Comparison of ENCODE assay signal across 9 cellular contexts in genomic region chr15:85473455-85473854, GRCh38.
DNase-seq lines count a peak whose midpoint lies in the region; ATAC-seq and TF ChIP-seq lines count a peak whose summit lies in the region.
"Had no signal": no experiment of that assay in that cellular context is flagged by ENCODE, and none has a peak within 500 bp of the region (broad histone marks: within the 10 kb centered on the region; RNA-seq: fewer than 3 reads in every experiment).

No MANE protein-coding gene starts in this region.

- no peaks in the 10 kb centered on the region for H3K36me3 ChIP-seq in breast epithelium

- H3K9me3 Mint-ChIP-seq in activated CD8-positive, alpha-beta memory T cell treated with anti-CD3 and anti-CD28 coated beads, Interleukin-2, amount 10 ng/mL, durations not matched to agents 7 days and 5 days (ENCODE audit: low read depth), result no peaks in the 10 kb centered on the region

- H3K4me3 ChIP-seq in breast epithelium, result no peak overlapping the region

- no peak overlapping the region for H3K27ac ChIP-seq in breast epithelium

- peaks cover 2% of the 10 kb centered on the region for H3K36me3 Mint-ChIP-seq in activated CD8-positive, alpha-beta memory T cell treated with anti-CD3 and anti-CD28 coated beads, Interleukin-2, amount 10 ng/mL, durations not matched to agents 7 days and 5 days

- no peak overlapping the region for H3K4me3 Mint-ChIP-seq in activated CD8-positive, alpha-beta memory T cell treated with anti-CD3 and anti-CD28 coated beads, Interleukin-2, amount 10 ng/mL, durations not matched to agents 7 days and 5 days

- no peak for DNase-seq in activated CD8-positive, alpha-beta memory T cell treated with anti-CD3 and anti-CD28 coated beads, Interleukin-2, amount 10 ng/mL, durations not matched to agents 7 days and 5 days
- no peak for DNase-seq in activated CD8-positive, alpha-beta memory T cell treated with anti-CD3 and anti-CD28 coated beads for 24 hours
- DNase-seq in NCI-H1694 (lab: John Stamatoyannopoulos, UW) (peak; percentile 24), brain pericyte (ENCODE audit: low read depth, low spot score) (peak; percentile 24), smooth muscle cell of the brain vasculature (ENCODE audit: low read depth, low spot score) (peak; percentile 35), SHP77 treated with DMSO at 0.1 percent for 48 hours (lab: John Stamatoyannopoulos, UW) (no peak), RPMI8226 (no peak), breast epithelium (ENCODE audit: low spot score in 2 of 2) (no peak)
- DNase-seq: activated CD4-positive, alpha-beta T cell treated with anti-CD3 and anti-CD28 coated beads for 48 hours had no signal

- CTCF ChIA-PET in activated CD8-positive, alpha-beta memory T cell treated with anti-CD3 and anti-CD28 coated beads, Interleukin-2, amount 10 ng/mL, durations not matched to agents 7 days and 5 days (lab: Charles Lee), result interaction anchor here (1.8 kb wide), 1 partner anchor 33 kb away, joined by 4 read pairs; no protein-coding TSS in a partner anchor

- intact Hi-C loops in breast epithelium (cut with DNase I; ENCODE audit: low total_unique reads), result no loop called here

- H3K27me3 Mint-ChIP-seq in activated CD8-positive, alpha-beta memory T cell treated with anti-CD3 and anti-CD28 coated beads, Interleukin-2, amount 10 ng/mL, durations not matched to agents 7 days and 5 days, result no peaks in the 10 kb centered on the region

- H3K27me3 ChIP-seq in breast epithelium, result no peaks in the 10 kb centered on the region

- TF ChIP-seq CTCF in breast epithelium (IDR thresholded peaks at IDR 0.05), result no peak

- peak overlapping the region; percentile 5 for H3K27ac Mint-ChIP-seq in activated CD8-positive, alpha-beta memory T cell treated with anti-CD3 and anti-CD28 coated beads, Interleukin-2, amount 10 ng/mL, durations not matched to agents 7 days and 5 days

- peaks cover 0 to 4% of the 10 kb centered on the region in 2 donors for H3K4me1 ChIP-seq in breast epithelium

- TF ChIP-seq POLR2A in breast epithelium (IDR thresholded peaks at IDR 0.05), result no peak

- peak; percentile 53 for ATAC-seq in activated CD8-positive, alpha-beta memory T cell treated with anti-CD3 and anti-CD28 coated beads, Interleukin-2, amount 10 ng/mL, durations not matched to agents 7 days and 5 days

- peaks cover 47% of the 10 kb centered on the region for H3K4me1 Mint-ChIP-seq in activated CD8-positive, alpha-beta memory T cell treated with anti-CD3 and anti-CD28 coated beads, Interleukin-2, amount 10 ng/mL, durations not matched to agents 7 days and 5 days

- H3K9me3 ChIP-seq in breast epithelium, result no peaks in the 10 kb centered on the region

Comparison
In these comparisons a context has a peak if more than half of its experiments do, and no peak if none do; other contexts are left out.
1. DNase-seq: peak in NCI-H1694 (single experiment), brain pericyte (single experiment) and smooth muscle cell of the brain vasculature (single experiment); none in activated CD8-positive, alpha-beta memory T cell treated with anti-CD3 and anti-CD28 coated beads, Interleukin-2, amount 10 ng/mL, durations not matched to agents 7 days and 5 days (single experiment), activated CD8-positive, alpha-beta memory T cell treated with anti-CD3 and anti-CD28 coated beads for 24 hours (single experiment), SHP77 treated with DMSO at 0.1 percent for 48 hours (single experiment), RPMI8226 (single experiment) and breast epithelium (0 of 2).